ENCODE assay signal across 12 cellular contexts in the genomic region with DNA sequence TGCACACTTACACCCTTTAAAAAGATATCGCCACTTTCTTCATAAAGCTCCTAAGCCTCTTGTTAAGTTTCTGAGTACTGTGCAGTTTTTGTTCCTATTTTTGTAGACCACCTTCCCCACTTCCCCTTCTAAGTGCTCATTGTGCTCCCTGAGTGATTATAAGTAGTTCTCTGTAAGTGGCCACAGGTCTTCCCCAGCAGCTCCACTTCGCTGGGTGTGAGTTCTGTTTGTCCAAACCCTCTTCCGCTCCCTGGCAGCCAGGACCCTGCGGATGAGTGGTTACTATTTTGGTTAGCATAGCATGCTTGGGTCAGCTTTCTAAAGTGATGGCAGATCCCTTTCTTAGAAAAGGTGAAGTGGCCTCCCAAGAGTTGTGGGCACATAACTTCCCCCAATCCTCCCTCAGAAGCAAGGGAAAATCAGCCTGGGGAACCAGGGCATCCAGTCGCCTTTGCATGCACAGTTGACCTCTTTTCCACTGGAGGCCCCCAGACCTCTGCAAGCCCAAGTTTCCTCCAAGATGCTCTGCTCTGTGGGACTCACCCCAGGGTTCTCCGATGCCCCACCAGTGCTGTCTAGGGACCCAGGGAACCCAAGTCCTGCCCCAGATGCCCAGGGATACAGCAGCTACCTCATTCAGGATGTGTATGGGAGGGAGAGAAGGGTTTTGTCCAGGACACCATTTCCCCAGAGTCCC.
A peak's percentile ranks its signal among the peaks of the same experiment; 100 is the strongest.
DNase-seq lines count a peak whose midpoint lies in the region; ATAC-seq and TF ChIP-seq lines count a peak whose summit lies in the region.
"Had no signal": no experiment of that assay in that cellular context is flagged by ENCODE, and none has a peak within 500 bp of the region (broad histone marks: within the 10 kb centered on the region; RNA-seq: fewer than 3 reads in every experiment).

No MANE protein-coding gene starts in this region.

- H3K9me3 Mint-ChIP-seq in stimulated activated memory B cell treated with anti-CD40 and anti-IgM and Interleukin-4, amounts not matched to agents 10 μg/mL and 1 μg/mL and 100 μg/mL, for 72 hours = peaks cover 2% of the 10 kb centered on the region
- H3K9me3 Mint-ChIP-seq: stimulated activated naive CD8-positive, alpha-beta T cell treated with anti-CD3 and anti-CD28 coated beads, Interleukin-15, amount 100 ng/mL, for 72 hours had no signal

- H2AFZ ChIP-seq in OCI-LY3 (ENCODE audit: low read depth, low read length) = no peak overlapping the region
- H2AFZ ChIP-seq in Karpas-422 (ENCODE audit: low read length) = no peak overlapping the region

- H3K9ac ChIP-seq in OCI-LY3 (ENCODE audit: low read length) (no peak overlapping the region), Karpas-422 (ENCODE audit: low read length) (no peak overlapping the region)

- H3K36me3 ChIP-seq in OCI-LY3 (replicated peaks; ENCODE audit: low read depth, low read length) (no peaks in the 10 kb centered on the region), Karpas-422 (ENCODE audit: insufficient read depth, low read length) (no peaks in the 10 kb centered on the region)

- H3K27ac Mint-ChIP-seq in stimulated activated memory B cell treated with anti-CD40 and anti-IgM and Interleukin-4, amounts not matched to agents 10 μg/mL and 1 μg/mL and 100 μg/mL, for 72 hours = no peak overlapping the region
- H3K27ac Mint-ChIP-seq: brain had no signal

- peak; percentile 87 for ATAC-seq in HG03025 (IDR thresholded peaks at IDR 0.05; ENCODE audit: low FRiP score, unreplicated experiment)
- ATAC-seq in stimulated activated memory B cell treated with anti-CD40 and anti-IgM and Interleukin-4, amounts not matched to agents 10 μg/mL and 1 μg/mL and 100 μg/mL, for 72 hours = peak; percentile 89
- ATAC-seq: stimulated activated naive CD8-positive, alpha-beta T cell treated with anti-CD3 and anti-CD28 coated beads, Interleukin-15, amount 100 ng/mL, for 72 hours had no signal

- H3K4me1 ChIP-seq in OCI-LY3 (ENCODE audit: low read length) = peaks cover 8% of the 10 kb centered on the region
- no peaks in the 10 kb centered on the region for H3K4me1 ChIP-seq in Karpas-422 (ENCODE audit: low read length)

- H3K4me3 Mint-ChIP-seq in stimulated activated memory B cell treated with anti-CD40 and anti-IgM and Interleukin-4, amounts not matched to agents 10 μg/mL and 1 μg/mL and 100 μg/mL, for 72 hours = no peak overlapping the region
- H3K4me3 Mint-ChIP-seq: brain; stimulated activated naive CD8-positive, alpha-beta T cell treated with anti-CD3 and anti-CD28 coated beads, Interleukin-15, amount 100 ng/mL, for 72 hours had no signal

- no peaks in the 10 kb centered on the region for H3K9me3 ChIP-seq in OCI-LY3 (ENCODE audit: insufficient read depth, low read length)
- peaks cover 2% of the 10 kb centered on the region for H3K9me3 ChIP-seq in Karpas-422 (ENCODE audit: low read length)

- no peak for TF ChIP-seq CTCF in OCI-LY3 (IDR thresholded peaks at IDR 0.05; ENCODE audit: low read depth, low read length)

- H3K27me3 ChIP-seq in OCI-LY3 (ENCODE audit: low read depth, low read length) = no peaks in the 10 kb centered on the region
- no peaks in the 10 kb centered on the region for H3K27me3 ChIP-seq in Karpas-422 (ENCODE audit: low read length)

- peaks cover 3% of the 10 kb centered on the region; the same call in 1 of the 2 replicates for H4K20me1 ChIP-seq in OCI-LY3 (ENCODE audit: insufficient read depth, low read length)
- H4K20me1 ChIP-seq in Karpas-422 (ENCODE audit: insufficient read depth, low read depth, low read length) = no peaks in the 10 kb centered on the region

- no peak overlapping the region for H3K27ac ChIP-seq in OCI-LY3 (ENCODE audit: low read length)
- H3K27ac ChIP-seq in Karpas-422 (ENCODE audit: low read length) = no peak overlapping the region

- H3K79me2 ChIP-seq in OCI-LY3 (ENCODE audit: low read length) (no peaks in the 10 kb centered on the region), Karpas-422 (ENCODE audit: low read length) (no peaks in the 10 kb centered on the region)

- no peaks in the 10 kb centered on the region for H3K36me3 Mint-ChIP-seq in stimulated activated memory B cell treated with anti-CD40 and anti-IgM and Interleukin-4, amounts not matched to agents 10 μg/mL and 1 μg/mL and 100 μg/mL, for 72 hours
- H3K36me3 Mint-ChIP-seq: brain had no signal

- peaks cover 22% of the 10 kb centered on the region for H3K4me1 Mint-ChIP-seq in stimulated activated memory B cell treated with anti-CD40 and anti-IgM and Interleukin-4, amounts not matched to agents 10 μg/mL and 1 μg/mL and 100 μg/mL, for 72 hours

- DNase-seq in activated CD8-positive, alpha-beta memory T cell treated with anti-CD3 and anti-CD28 coated beads for 24 hours = peak; percentile 50
- no peak for DNase-seq in activated CD8-positive, alpha-beta memory T cell treated with anti-CD3 and anti-CD28 coated beads, Interleukin-2, amount 50 U/mL, for 4 hours
- DNase-seq in NK-92 treated with Interleukin-12 subunit alpha and Interleukin-12 subunit beta, amount 100 ng/mL, for 24 hours (lab: John Stamatoyannopoulos, UW) = no peak
- DNase-seq in NCI-H1417 treated with DMSO at 0.1 percent for 48 hours (lab: John Stamatoyannopoulos, UW) (no peak), Karpas-422 (no peak)
- DNase-seq: hypothalamus; NCI-H146; stimulated activated naive CD8-positive, alpha-beta T cell treated with anti-CD3 and anti-CD28 coated beads, Interleukin-15, amount 100 ng/mL, for 72 hours had no signal

- H3K9me2 ChIP-seq in Karpas-422 (replicated peaks; ENCODE audit: insufficient read depth, low read length) = no peaks in the 10 kb centered on the region

- H3K4me3 ChIP-seq in OCI-LY3 (ENCODE audit: low read length) (no peak overlapping the region), Karpas-422 (ENCODE audit: low read length) (no peak overlapping the region)

- H3K4me2 ChIP-seq in OCI-LY3 (ENCODE audit: low read length) = peak overlapping the region; percentile 16; the same call in 1 of the 2 replicates
- no peak overlapping the region for H3K4me2 ChIP-seq in Karpas-422 (ENCODE audit: low read depth, low read length, poor library complexity, severe bottlenecking)

- peaks cover 52% of the 10 kb centered on the region for H3K27me3 Mint-ChIP-seq in stimulated activated memory B cell treated with anti-CD40 and anti-IgM and Interleukin-4, amounts not matched to agents 10 μg/mL and 1 μg/mL and 100 μg/mL, for 72 hours
- H3K27me3 Mint-ChIP-seq: brain; stimulated activated naive CD8-positive, alpha-beta T cell treated with anti-CD3 and anti-CD28 coated beads, Interleukin-15, amount 100 ng/mL, for 72 hours had no signal
